10 cellular contexts compared by ENCODE assay signal in the genomic region with DNA sequence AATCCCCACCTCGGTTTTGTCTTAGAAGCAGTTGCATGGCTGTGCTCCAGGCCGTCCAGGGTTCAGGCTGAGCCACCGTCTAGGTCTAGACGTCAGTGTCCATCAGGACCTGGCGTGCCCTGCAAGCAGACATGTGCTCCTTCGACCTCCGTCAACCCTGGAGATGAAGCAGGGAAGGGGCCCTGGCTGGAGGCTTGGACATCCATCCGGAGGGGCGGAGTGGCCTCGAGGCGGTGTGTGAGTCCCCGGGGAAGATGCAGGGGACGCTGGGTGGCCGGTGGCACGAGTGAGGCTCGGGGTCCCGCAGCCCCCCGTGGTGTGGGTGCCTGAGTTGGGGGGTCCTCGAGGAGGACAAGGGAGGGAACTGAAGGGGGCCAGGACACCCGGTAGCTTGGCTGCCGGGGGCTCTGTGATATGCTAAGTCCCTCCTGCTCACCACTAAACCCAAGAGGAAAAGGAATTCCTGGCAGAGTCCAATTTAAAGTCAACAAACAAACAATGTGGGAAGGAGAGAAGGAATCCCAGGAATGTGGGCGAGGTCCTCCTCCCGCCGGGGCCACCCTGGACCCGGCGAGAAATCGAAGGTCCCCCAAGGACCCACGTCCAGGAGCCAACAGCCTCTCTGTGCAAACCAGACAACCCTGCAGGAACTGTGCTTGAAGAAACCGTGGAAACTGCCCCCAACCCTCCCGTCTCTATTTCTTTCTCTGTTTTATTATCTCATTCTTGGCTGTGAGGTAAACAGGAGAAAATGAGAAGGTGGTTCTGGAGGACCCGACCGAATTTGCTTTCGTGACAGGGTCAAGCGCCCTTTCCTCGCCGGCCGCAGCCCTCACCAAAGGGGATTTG. TPM values are rescaled to one million over a fixed set of nuclear protein-coding genes. Genes with fewer than 3 reads are reported as not detected.
DNase-seq lines count a peak whose midpoint lies in the region; ATAC-seq and TF ChIP-seq lines count a peak whose summit lies in the region.
"Had no signal": no experiment of that assay in that cellular context is flagged by ENCODE, and none has a peak within 500 bp of the region (broad histone marks: within the 10 kb centered on the region; RNA-seq: fewer than 3 reads in every experiment).

No MANE protein-coding gene starts in this region.

- H3K79me2 ChIP-seq in parathyroid adenoma, result no peaks in the 10 kb centered on the region

- no peak overlapping the region for H3K4me2 ChIP-seq in parathyroid adenoma (ENCODE audit: low read length)

- no peaks in the 10 kb centered on the region for H3K36me3 ChIP-seq in cardiac muscle cell
- no peaks in the 10 kb centered on the region for H3K36me3 ChIP-seq in parathyroid adenoma (ENCODE audit: control insufficient read depth, insufficient read depth, low read length)

- ATAC-seq in HG03045 (IDR thresholded peaks at IDR 0.05; ENCODE audit: unreplicated experiment) (no peak), GM21825 (IDR thresholded peaks at IDR 0.05; ENCODE audit: unreplicated experiment) (no peak)
- ATAC-seq: natural killer cell had no signal

- TF ChIP-seq CTCF in cardiac muscle cell (IDR thresholded peaks at IDR 0.05; ENCODE audit: low read depth, low read length) (no peak), parathyroid adenoma (IDR thresholded peaks at IDR 0.05) (no peak)

- H3K4me3 ChIP-seq in cardiac muscle cell, result no peak overlapping the region
- H3K4me3 ChIP-seq in parathyroid adenoma (ENCODE audit: low read depth, low read length), result no peak overlapping the region

- DNase-seq in EL (peak; percentile 88), T1000 (lab: John Stamatoyannopoulos, UW) (peak; percentile 59), cardiac muscle cell (ENCODE audit: low read depth in 1 of 2, low spot score in 1 of 2) (peak; percentile 33 to 80), amniotic stem cell (lab: John Stamatoyannopoulos, UW) (no peak), NCI-H1105 (lab: John Stamatoyannopoulos, UW) (no peak)
- DNase-seq: natural killer cell, NCI-H2171 had no signal

- H3K4me1 ChIP-seq in cardiac muscle cell (ENCODE audit: low read depth), result peaks cover 6% of the 10 kb centered on the region
- no peaks in the 10 kb centered on the region for H3K4me1 ChIP-seq in parathyroid adenoma

- no peak overlapping the region for H3K27ac ChIP-seq in cardiac muscle cell
- peak overlapping the region; percentile 15 for H3K27ac ChIP-seq in parathyroid adenoma

- H3K9ac ChIP-seq in parathyroid adenoma, result no peak overlapping the region

- no peaks in the 10 kb centered on the region for H3K9me3 ChIP-seq in cardiac muscle cell (ENCODE audit: low read depth)
- no peaks in the 10 kb centered on the region for H3K9me3 ChIP-seq in parathyroid adenoma (ENCODE audit: control insufficient read depth, low read length)

- H2AFZ ChIP-seq in parathyroid adenoma, result peak overlapping the region; percentile 53

- no peaks in the 10 kb centered on the region for H3K27me3 ChIP-seq in cardiac muscle cell
- H3K27me3 ChIP-seq in parathyroid adenoma (ENCODE audit: control insufficient read depth, insufficient read depth, low read length), result no peaks in the 10 kb centered on the region

RNA-seq across cellular contexts. Expression of gene PTBP1, which starts 14.8 kb away (rescaled TPM):
- total RNA-seq in cardiac muscle cell, result 92.0 and 92.7 TPM in 2 replicates
- 110 and 111 TPM in 2 replicates for polyA plus RNA-seq in cardiac muscle cell

RNA-seq across cellular contexts. Expression of gene MISP, which starts 31.5 kb away (rescaled TPM):
- 0.18 and 1.2 TPM in 2 replicates for total RNA-seq in cardiac muscle cell
- not detected in 2 replicates for polyA plus RNA-seq in cardiac muscle cell
- total RNA-seq: natural killer cell had no signal

RNA-seq across cellular contexts. Expression of gene PLPPR3, which starts 39.3 kb away (rescaled TPM):
- total RNA-seq in cardiac muscle cell, result 70.8 and 88.2 TPM in 2 replicates
- polyA plus RNA-seq in cardiac muscle cell, result 65.7 and 92.9 TPM in 2 replicates
- total RNA-seq: natural killer cell had no signal

RNA-seq across cellular contexts. Expression of gene AZU1, which starts 45.2 kb away (rescaled TPM):
- total RNA-seq in cardiac muscle cell, result 1.4 and 5.7 TPM in 2 replicates
- polyA plus RNA-seq in cardiac muscle cell, result 1.5 and 5.6 TPM in 2 replicates

RNA-seq across cellular contexts. Expression of gene PRTN3, which starts 58.4 kb away (rescaled TPM):
- 0.60 TPM in 1 of 2 replicates, not detected in the other for total RNA-seq in cardiac muscle cell
- 0.44 and 0.57 TPM in 2 replicates for polyA plus RNA-seq in cardiac muscle cell

Comparison
In these comparisons a context has a peak if more than half of its experiments do, and no peak if none do; other contexts are left out.
1. DNase-seq: peak in EL (single experiment), T1000 (single experiment) and cardiac muscle cell (2 of 2); none in amniotic stem cell (single experiment) and NCI-H1105 (single experiment).